1 cellular context compared by ENCODE assay signal in genomic region chr1:9549955-9550546, GRCh38.
A peak's percentile ranks its signal among the peaks of the same experiment; 100 is the strongest.
TF ChIP-seq lines count a peak whose summit lies in the region.

No MANE protein-coding gene starts in this region.

TF ChIP-seq in HepG2, 621 proteins besides CTCF, POLR2A, EP300 and RAD21 (continued from another document and continues in another):
- 0 out of 2 replicates have a peak, but pooled peaks have one; percentile 28 for TF ChIP-seq ZNF441 (CRISPR knock-in tag; IDR thresholded peaks at IDR 0.05; ENCODE audit: borderline replicate concordance)
- TF ChIP-seq CAMTA2 (CRISPR knock-in tag; IDR thresholded peaks at IDR 0.05; ENCODE audit: borderline replicate concordance) = no peak
- no peak for TF ChIP-seq SNAPC4 (CRISPR knock-in tag; IDR thresholded peaks at IDR 0.05)
- no peak for TF ChIP-seq ZMYM2 (CRISPR knock-in tag; IDR thresholded peaks at IDR 0.05)
- TF ChIP-seq GFI1 (CRISPR knock-in tag; IDR thresholded peaks at IDR 0.05; ENCODE audit: borderline replicate concordance) = peak; percentile 97
- TF ChIP-seq ZBTB38 (CRISPR knock-in tag; IDR thresholded peaks at IDR 0.05) = no peak
- TF ChIP-seq ATF6 (CRISPR knock-in tag; conservative IDR thresholded peaks at IDR 0.05) = no peak
- peak; percentile 69; the same call in 1 of the 2 replicates for TF ChIP-seq ARID4A (CRISPR knock-in tag; IDR thresholded peaks at IDR 0.05; ENCODE audit: borderline replicate concordance)
- TF ChIP-seq ISL2 (CRISPR knock-in tag; IDR thresholded peaks at IDR 0.05) = peak; percentile 98
- no peak for TF ChIP-seq MAF1 (CRISPR knock-in tag; IDR thresholded peaks at IDR 0.05; ENCODE audit: borderline replicate concordance)
- no peak for TF ChIP-seq ZNF788 (CRISPR knock-in tag; IDR thresholded peaks at IDR 0.05; ENCODE audit: borderline replicate concordance)
- TF ChIP-seq TARDBP (CRISPR knock-in tag; IDR thresholded peaks at IDR 0.05) = peak; percentile 88
- 0 out of 2 replicates have a peak, but pooled peaks have one; percentile 55 for TF ChIP-seq HOXA5 (CRISPR knock-in tag; IDR thresholded peaks at IDR 0.05)
- no peak for TF ChIP-seq ZBTB2 (CRISPR knock-in tag; IDR thresholded peaks at IDR 0.05; ENCODE audit: low read depth)
- TF ChIP-seq ATF4 (CRISPR knock-in tag; IDR thresholded peaks at IDR 0.05) = peak in 1 of 2 experiments; percentile 94; a peak in 2 of 4 replicates
- TF ChIP-seq ZNF615 (CRISPR knock-in tag; IDR thresholded peaks at IDR 0.05; ENCODE audit: borderline replicate concordance) = no peak
- no peak for TF ChIP-seq TIGD3 (CRISPR knock-in tag; IDR thresholded peaks at IDR 0.05; ENCODE audit: borderline replicate concordance)
- TF ChIP-seq ZNF724P (CRISPR knock-in tag; IDR thresholded peaks at IDR 0.05; ENCODE audit: borderline replicate concordance) = no peak
- TF ChIP-seq ZBTB26 (CRISPR knock-in tag; IDR thresholded peaks at IDR 0.05; ENCODE audit: borderline replicate concordance) = no peak
- no peak for TF ChIP-seq ZBTB49 (CRISPR knock-in tag; IDR thresholded peaks at IDR 0.05; ENCODE audit: borderline replicate concordance)
- TF ChIP-seq KLF13 (CRISPR knock-in tag; IDR thresholded peaks at IDR 0.05) = no peak
- TF ChIP-seq JDP2 (CRISPR knock-in tag; IDR thresholded peaks at IDR 0.05; ENCODE audit: borderline replicate concordance) = no peak; the same call in 1 of the 2 replicates
- TF ChIP-seq PITX1 (CRISPR knock-in tag; IDR thresholded peaks at IDR 0.05) = peak; percentile 94
- TF ChIP-seq SKI (IDR thresholded peaks at IDR 0.05; ENCODE audit: partially characterized antibody) = peak; percentile 70
- TF ChIP-seq ZNF138 (CRISPR knock-in tag; IDR thresholded peaks at IDR 0.05; ENCODE audit: low read depth) = no peak
- TF ChIP-seq ZNF121 (CRISPR knock-in tag; IDR thresholded peaks at IDR 0.05) = 0 out of 2 replicates have a peak, but pooled peaks have one; percentile 21
- 0 out of 2 replicates have a peak, but pooled peaks have one; percentile 37 for TF ChIP-seq ZNF816 (CRISPR knock-in tag; IDR thresholded peaks at IDR 0.05; ENCODE audit: borderline replicate concordance)
- peak; percentile 98 for TF ChIP-seq MEIS2 (CRISPR knock-in tag; IDR thresholded peaks at IDR 0.05)
- TF ChIP-seq ZBTB10 (CRISPR knock-in tag; IDR thresholded peaks at IDR 0.05; ENCODE audit: borderline replicate concordance) = no peak
- no peak for TF ChIP-seq DNMT1 (CRISPR knock-in tag; IDR thresholded peaks at IDR 0.05)
- no peak for TF ChIP-seq BRD4 (CRISPR knock-in tag; IDR thresholded peaks at IDR 0.05)
